14 cellular contexts compared by ENCODE assay signal in the genomic region with DNA sequence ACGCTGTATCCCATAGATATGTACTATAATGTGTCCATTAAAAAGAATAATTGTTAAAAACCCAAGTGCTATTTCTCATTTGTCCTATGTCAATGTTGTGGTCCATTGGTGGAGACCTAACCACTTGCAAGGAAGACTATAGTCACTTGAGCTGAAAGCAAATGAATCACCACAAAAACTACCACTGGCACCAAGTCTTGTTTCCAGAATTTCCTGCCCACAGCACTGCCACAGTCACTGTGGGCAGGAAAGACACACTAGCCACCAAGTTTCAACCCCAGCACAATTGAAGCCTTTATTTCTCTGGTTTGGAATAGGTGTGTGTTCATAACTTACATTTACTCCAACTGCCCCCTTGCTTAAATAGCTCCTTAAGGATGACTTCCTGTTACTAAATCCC.
"Had no signal": no experiment of that assay in that cellular context is flagged by ENCODE, and none has a peak within 500 bp of the region (broad histone marks: within the 10 kb centered on the region; RNA-seq: fewer than 3 reads in every experiment).

No MANE protein-coding gene starts in this region.

- H3K4me1 ChIP-seq: colonic mucosa had no signal

- H3K9me3 Mint-ChIP-seq: activated CD4-positive, alpha-beta T cell treated with anti-CD3 and anti-CD28 coated beads, Interleukin-2, amount 10 ng/mL, durations not matched to agents 24 days and 14 days had no signal

- H3K4me2 ChIP-seq: SK-N-SH, smooth muscle cell had no signal

- H3K36me3 ChIP-seq: cardiac muscle cell, colonic mucosa, neutrophil had no signal

- H3K4me3 Mint-ChIP-seq: activated CD4-positive, alpha-beta T cell treated with anti-CD3 and anti-CD28 coated beads, Interleukin-2, amount 10 ng/mL, durations not matched to agents 24 days and 14 days; mesothelial cell of epicardium; naive B cell; stimulated activated memory B cell treated with anti-CD40 and anti-IgM and Interleukin-4, amounts not matched to agents 10 μg/mL and 1 μg/mL and 100 μg/mL, for 72 hours had no signal

- H3K9me3 ChIP-seq: colonic mucosa, neutrophil, SK-N-SH had no signal

- H3K4me1 Mint-ChIP-seq: mesothelial cell of epicardium had no signal

- H3K4me3 ChIP-seq: cardiac muscle cell, colonic mucosa, smooth muscle cell had no signal

- H3K27ac ChIP-seq: cardiac muscle cell, colonic mucosa, neutrophil had no signal

- H3K27me3 ChIP-seq: cardiac muscle cell, colonic mucosa, neutrophil had no signal

- H3K36me3 Mint-ChIP-seq: naive B cell; stimulated activated memory B cell treated with anti-CD40 and anti-IgM and Interleukin-4, amounts not matched to agents 10 μg/mL and 1 μg/mL and 100 μg/mL, for 72 hours had no signal

- H3K9ac ChIP-seq: SK-N-SH had no signal

- H3K27ac Mint-ChIP-seq: activated CD4-positive, alpha-beta T cell treated with anti-CD3 and anti-CD28 coated beads, Interleukin-2, amount 10 ng/mL, durations not matched to agents 24 days and 14 days; mesothelial cell of epicardium; stimulated activated memory B cell treated with anti-CD40 and anti-IgM and Interleukin-4, amounts not matched to agents 10 μg/mL and 1 μg/mL and 100 μg/mL, for 72 hours had no signal

- DNase-seq: activated CD4-positive, alpha-beta T cell treated with anti-CD3 and anti-CD28 coated beads, Interleukin-2, amount 10 ng/mL, durations not matched to agents 24 days and 14 days; activated gamma-delta T cell treated with Interleukin-2 at 50 U/mL for 16 hours; activated T-cell treated with anti-CD3 and anti-CD28 coated beads, Interleukin-2, amount 50 U/mL, for 1 hour; naive B cell; right cardiac atrium; SK-N-SH; substantia nigra; trophoblast cell had no signal
